Comparison of ENCODE assay signal across 7 cellular contexts in the genomic region with DNA sequence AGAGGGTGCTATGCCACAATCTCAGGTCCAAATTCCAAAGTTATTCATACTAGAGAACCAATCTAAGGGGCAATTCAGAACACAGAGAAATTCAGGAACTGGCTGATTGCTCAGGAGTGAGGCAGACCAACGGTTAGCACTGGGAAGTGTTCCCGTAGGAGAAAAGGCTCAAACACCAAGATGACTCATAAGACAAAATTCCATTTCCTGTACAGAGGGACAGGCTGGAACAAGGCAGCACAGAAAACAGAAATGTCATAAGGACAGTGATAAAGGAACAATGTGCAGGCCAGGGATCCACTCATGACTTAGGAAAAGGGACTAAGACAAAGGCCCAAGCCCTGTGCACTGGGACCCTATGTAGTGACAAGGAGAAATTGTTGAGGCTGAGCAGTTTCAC. TPM values are rescaled to one million over a fixed set of nuclear protein-coding genes. Genes with fewer than 3 reads are reported as not detected.
DNase-seq lines count a peak whose midpoint lies in the region; ATAC-seq, FAIRE-seq and TF ChIP-seq lines count a peak whose summit lies in the region.

No MANE protein-coding gene starts in this region.

- DNase-seq in NCI-H226 (peak; percentile 87), epithelial cell of prostate (ENCODE audit: low read depth, low spot score) (peak; percentile 58), GM12892 (ENCODE audit: insufficient read length) (no peak), RPMI8226 (no peak)
- no peak for DNase-seq in stimulated activated CD4-positive, alpha-beta T cell treated with anti-CD3 and anti-CD28 coated beads, Interleukin-4, amount 100 ng/mL, for 1 hour

- H3K27ac ChIP-seq in epithelial cell of prostate = peak overlapping the region; percentile 95
- H3K27ac ChIP-seq in mesodermal cell (ENCODE audit: low read depth, low read length, severe bottlenecking) = peak overlapping the region; percentile 88

- H3K36me3 ChIP-seq in mesodermal cell (ENCODE audit: control insufficient read depth, insufficient read depth, low read length) = no peaks in the 10 kb centered on the region

- no peak for FAIRE-seq in GM12892 (lab: Jason Lieb, UNC)

- peaks cover 10% of the 10 kb centered on the region for H3K4me1 ChIP-seq in mesodermal cell (ENCODE audit: control insufficient read depth, insufficient read depth, low read length, poor library complexity, severe bottlenecking)

- no peak overlapping the region for H3K4me3 ChIP-seq in mesodermal cell (ENCODE audit: extremely low read depth, insufficient read depth, low read length, poor library complexity, severe bottlenecking)

- ATAC-seq in HG03039 (IDR thresholded peaks at IDR 0.05; ENCODE audit: unreplicated experiment) = no peak

- H3K9me3 ChIP-seq in mesodermal cell (ENCODE audit: control insufficient read depth, low read length) = peaks cover 13% of the 10 kb centered on the region

- 60% methylated on average over 1 of the region's 2 CpGs; no CpG with 5 or more reads in 1 of the 2 experiments for WGBS in mesodermal cell (ENCODE audit: insufficient coverage in 2 of 2), 2 experiments

- TF ChIP-seq POLR2A in GM12892 (IDR thresholded peaks at IDR 0.05; ENCODE audit: low read depth, low read length) = no peak

RNA-seq across cellular contexts. Expression of a gene that starts 54.2 kb away (rescaled TPM):
- 2.3 TPM for polyA plus RNA-seq in mesodermal cell (2013, experiment 1 of 2)
- 2.0 TPM for polyA plus RNA-seq in mesodermal cell (2013, experiment 2 of 2)
- polyA plus RNA-seq in GM12892 (2012; ENCODE audit: missing spikeins) = not detected

Comparison
In these comparisons a context has a peak if more than half of its experiments do, and no peak if none do; other contexts are left out.
1. DNase-seq: peak in NCI-H226 (single experiment) and epithelial cell of prostate (single experiment); none in GM12892 (single experiment), RPMI8226 (single experiment) and stimulated activated CD4-positive, alpha-beta T cell treated with anti-CD3 and anti-CD28 coated beads, Interleukin-4, amount 100 ng/mL, for 1 hour (single experiment).